In genomic region chr6:42708096-42708495, GRCh38 we compare ENCODE assay signal across 23 cellular contexts. TPM values are rescaled to one million over a fixed set of nuclear protein-coding genes. Genes with fewer than 3 reads are reported as not detected.
DNase-seq lines count a peak whose midpoint lies in the region; ATAC-seq, FAIRE-seq and TF ChIP-seq lines count a peak whose summit lies in the region.
"Had no signal": no experiment of that assay in that cellular context is flagged by ENCODE, and none has a peak within 500 bp of the region (broad histone marks: within the 10 kb centered on the region; RNA-seq: fewer than 3 reads in every experiment).

No MANE protein-coding gene starts in this region.

- FAIRE-seq in kidney (lab: Jason Lieb, UNC) = no peak
- FAIRE-seq: A549, D721Med, G401.6, GM12891, GM19239 had no signal

- dilution Hi-C loops in IMR-90 (cut with HindIII; ENCODE audit: low sequenced_read_pairs, unreplicated experiment) = no loop called here

- H3K9me1 ChIP-seq in IMR-90 (ENCODE audit: insufficient read depth, low read length) = peaks cover 7% of the 10 kb centered on the region; the same call in 1 of the 2 replicates

- H4K8ac ChIP-seq in IMR-90 (ENCODE audit: low read depth in 2 of 2, low read length in 2 of 2) (no peak overlapping the region), neuronal stem cell (ENCODE audit: low read depth, low read length) (no peak overlapping the region)

- H2BK15ac ChIP-seq in IMR-90 (ENCODE audit: low read depth, low read length) (no peak overlapping the region), neuronal stem cell (ENCODE audit: low read length) (peak overlapping the region; percentile 94)

- H4K20me1 ChIP-seq in IMR-90 (ENCODE audit: insufficient read depth, low read length) = no peaks in the 10 kb centered on the region
- H4K20me1 ChIP-seq: BLaER1 treated with 17β-estradiol and CSF1 and Interleukin-3, amounts not matched to agents 10 nM and 100 nM had no signal

- H2BK5ac ChIP-seq in IMR-90 (ENCODE audit: low read depth, low read length, poor library complexity, severe bottlenecking) = no peak overlapping the region
- peak overlapping the region; percentile 48 for H2BK5ac ChIP-seq in neuronal stem cell (ENCODE audit: low read length)

- POLR2A ChIA-PET in IMR-90 (lab: Charles Lee; ENCODE audit: unreplicated experiment) = no interaction called here

- in situ Hi-C loops in IMR-90 (cut with MboI; ENCODE audit: low sequenced_read_pairs) = no loop called here

- H2AK9ac ChIP-seq in IMR-90 (replicated peaks; ENCODE audit: low read depth, low read length, poor library complexity) = peak overlapping the region; percentile 42

- H2AFZ ChIP-seq in IMR-90 (replicated peaks; ENCODE audit: low read length, poor library complexity) = no peak overlapping the region
- no peak overlapping the region for H2AFZ ChIP-seq in neuronal stem cell (ENCODE audit: low read length)

- H3K18ac ChIP-seq in IMR-90 (ENCODE audit: low read depth, low read length) = no peak overlapping the region
- H3K18ac ChIP-seq in neuronal stem cell (ENCODE audit: low read length) = peak overlapping the region; percentile 46

- no peak for DNase-seq in IMR-90
- peak; percentile 40 for DNase-seq in kidney
- DNase-seq in neuronal stem cell (ENCODE audit: low spot score) = no peak
- no peak for DNase-seq in upper lobe of right lung
- DNase-seq in NAMALWA (ENCODE audit: low spot score) = no peak
- DNase-seq in stimulated activated CD4-positive, alpha-beta T cell treated with anti-CD3 and anti-CD28 coated beads, Interleukin-4, amount 100 ng/mL, for 1 hour = no peak
- DNase-seq: AML-193; Caco-2; Calu3; CD4-positive, alpha-beta T cell; CD8-positive, alpha-beta T cell; DMS79 treated with DMSO at 0.1 percent for 48 hours; GF-D8 had no signal

- H3K4me2 ChIP-seq in IMR-90 (ENCODE audit: low read depth, low read length) (no peak overlapping the region), neuronal stem cell (ENCODE audit: insufficient read depth, low read length, poor library complexity, severe bottlenecking) (no peak overlapping the region)
- H3K4me2 ChIP-seq: A549; BLaER1 treated with 17β-estradiol and CSF1 and Interleukin-3, amounts not matched to agents 10 nM and 100 nM had no signal

- H3K27me3 ChIP-seq in IMR-90 (ENCODE audit: control insufficient read depth, insufficient read depth, low read length) = no peaks in the 10 kb centered on the region
- H3K27me3 ChIP-seq in neuronal stem cell (ENCODE audit: control insufficient read depth in 3 of 3, insufficient read depth in 3 of 3, low read depth in 1 of 3, low read length in 3 of 3) = peaks cover 0 to 4% (median 0%) of the 10 kb centered on the region in 3 experiments
- no peaks in the 10 kb centered on the region for H3K27me3 ChIP-seq in upper lobe of right lung
- H3K27me3 ChIP-seq: BLaER1 treated with 17β-estradiol and CSF1 and Interleukin-3, amounts not matched to agents 10 nM and 100 nM had no signal

- H4K91ac ChIP-seq in IMR-90 (ENCODE audit: insufficient read depth, low read depth, low read length) (no peak overlapping the region), neuronal stem cell (ENCODE audit: low read depth, low read length, poor library complexity) (peak overlapping the region; percentile 46)

- no peak for TF ChIP-seq RAD21 in IMR-90 (IDR thresholded peaks at IDR 0.05; ENCODE audit: low read length)

- H4K5ac ChIP-seq in IMR-90 (ENCODE audit: low read depth, low read length) = no peak overlapping the region

- H3K56ac ChIP-seq in IMR-90 (ENCODE audit: extremely low read depth, insufficient read depth, low read length) = no peak overlapping the region

- H3K23ac ChIP-seq in IMR-90 (ENCODE audit: low read depth, low read length) (no peak overlapping the region), neuronal stem cell (ENCODE audit: low read depth, low read length, poor library complexity) (no peak overlapping the region)

- H3K14ac ChIP-seq in IMR-90 (replicated peaks; ENCODE audit: low read depth, low read length) = no peak overlapping the region
- H3K14ac ChIP-seq in neuronal stem cell (ENCODE audit: low read length) = no peak overlapping the region

- WGBS in IMR-90 (ENCODE audit: extremely low coverage in 2 of 2, insufficient read length in 1 of 2), 2 experiments = no CpG with 5 or more reads among the region's 11 CpGs
- no CpG with 5 or more reads among the region's 11 CpGs for WGBS in neuronal stem cell (ENCODE audit: extremely low coverage in 2 of 2, insufficient read length in 2 of 2, insufficient replicate concordance in 1 of 2), 2 donors

- H3K4me1 ChIP-seq in IMR-90 (ENCODE audit: control insufficient read depth, insufficient read depth, low read length) (no peaks in the 10 kb centered on the region), kidney (ENCODE audit: control insufficient read depth in 1 of 2, insufficient read depth in 1 of 2, low read depth in 1 of 2, low read length in 2 of 2) (no peaks in the 10 kb centered on the region), neuronal stem cell (ENCODE audit: control insufficient read depth in 2 of 2, insufficient read depth in 1 of 2, low read depth in 1 of 2, low read length in 2 of 2) (peaks cover 5 to 15% of the 10 kb centered on the region in 2 donors), upper lobe of right lung (no peaks in the 10 kb centered on the region)
- H3K4me1 ChIP-seq: A549, Caco-2 had no signal

- H3K4me3 ChIP-seq in IMR-90 (ENCODE audit: insufficient read depth, low read depth, low read length) (no peak overlapping the region), kidney (ENCODE audit: low read length in 2 of 2) (no peak overlapping the region), neuronal stem cell (ENCODE audit: low read length in 2 of 2) (no peak overlapping the region), upper lobe of right lung (no peak overlapping the region)
- H3K4me3 ChIP-seq: A549; BLaER1 treated with 17β-estradiol and CSF1 and Interleukin-3, amounts not matched to agents 10 nM and 100 nM had no signal

- no peak for ATAC-seq in IMR-90 (ENCODE audit: low read depth)
- ATAC-seq in upper lobe of right lung = peak; percentile 7
- ATAC-seq in HG02610 (IDR thresholded peaks at IDR 0.05; ENCODE audit: unreplicated experiment) = no peak
- ATAC-seq: A549; CD8-positive, alpha-beta T cell had no signal

- H2BK120ac ChIP-seq in IMR-90 (ENCODE audit: low read depth, low read length) (no peak overlapping the region), neuronal stem cell (ENCODE audit: low read depth, low read length) (no peak overlapping the region)

- no TSS peak for BruUV-seq in IMR-90 (replicated peaks; lab: Mats Ljungman, UMichigan)

- no peak overlapping the region for H3K9ac ChIP-seq in IMR-90 (ENCODE audit: low read depth, low read length)
- no peak overlapping the region for H3K9ac ChIP-seq in kidney (ENCODE audit: low read length in 2 of 2)
- peak overlapping the region; percentile 50 for H3K9ac ChIP-seq in neuronal stem cell (ENCODE audit: low read depth, low read length, poor library complexity)
- H3K9ac ChIP-seq: BLaER1 treated with 17β-estradiol and CSF1 and Interleukin-3, amounts not matched to agents 10 nM and 100 nM had no signal

- CTCF ChIA-PET in IMR-90 (lab: Yijun Ruan, JAX) = no interaction called here

- H2BK20ac ChIP-seq in IMR-90 (ENCODE audit: low read depth, low read length) = no peak overlapping the region

- H3K9me3 ChIP-seq in IMR-90 (ENCODE audit: control insufficient read depth, insufficient read depth, low read length) = peaks cover 9% of the 10 kb centered on the region
- peaks cover 0 to 7% of the 10 kb centered on the region in 2 donors for H3K9me3 ChIP-seq in kidney (ENCODE audit: control insufficient read depth in 1 of 2, low read length in 2 of 2)
- peaks cover 9 to 11% of the 10 kb centered on the region in 2 donors for H3K9me3 ChIP-seq in neuronal stem cell (replicated peaks in 1 of 2; ENCODE audit: control insufficient read depth in 2 of 2, insufficient read depth in 1 of 2, low read depth in 1 of 2, low read length in 2 of 2)
- H3K9me3 ChIP-seq in upper lobe of right lung = no peaks in the 10 kb centered on the region
- H3K9me3 ChIP-seq: Caco-2 had no signal

- intact Hi-C loops in IMR-90 (cut with micrococcal nuclease) = no loop called here
- intact Hi-C loops in kidney (cut with DNase I) = no loop called here
- intact Hi-C loops in upper lobe of right lung (cut with DNase I) = no loop called here

- H2AK5ac ChIP-seq in IMR-90 (ENCODE audit: low read depth, low read length) (no peak overlapping the region), neuronal stem cell (ENCODE audit: low read depth, low read length) (peak overlapping the region; percentile 92)

- H3K4ac ChIP-seq in IMR-90 (ENCODE audit: low read depth, low read length) (no peak overlapping the region), neuronal stem cell (ENCODE audit: low read length) (peak overlapping the region; percentile 32)

- H3K27ac ChIP-seq in IMR-90 (ENCODE audit: insufficient read depth, low read length) (no peak overlapping the region), kidney (ENCODE audit: low read depth in 2 of 2, low read length in 2 of 2) (no peak overlapping the region), neuronal stem cell (replicated peaks; ENCODE audit: low read length) (no peak overlapping the region), upper lobe of right lung (no peak overlapping the region)
- H3K27ac ChIP-seq: 22Rv1; A549; BLaER1 treated with 17β-estradiol and CSF1 and Interleukin-3, amounts not matched to agents 10 nM and 100 nM; C4-2B had no signal

- peaks cover 0 to under 1% of the 10 kb centered on the region in 2 experiments; a peak in 1 of 4 replicates for H3K79me1 ChIP-seq in IMR-90 (ENCODE audit: low read depth in 1 of 2, low read length in 2 of 2)
- H3K79me1 ChIP-seq in neuronal stem cell (ENCODE audit: low read depth, low read length) = no peaks in the 10 kb centered on the region

- no peak for TF ChIP-seq POLR2A in IMR-90 (IDR thresholded peaks at IDR 0.05; ENCODE audit: low read depth, low read length)

- H3K36me3 ChIP-seq in IMR-90 (ENCODE audit: control insufficient read depth, insufficient read depth, low read length) (no peaks in the 10 kb centered on the region; the same call in 1 of the 2 replicates), kidney (ENCODE audit: control insufficient read depth in 1 of 2, insufficient read depth in 2 of 2, low read length in 2 of 2) (no peaks in the 10 kb centered on the region), neuronal stem cell (replicated peaks in 1 of 2; ENCODE audit: control insufficient read depth in 2 of 2, insufficient read depth in 2 of 2, low read length in 2 of 2) (no peaks in the 10 kb centered on the region), upper lobe of right lung (no peaks in the 10 kb centered on the region)
- H3K36me3 ChIP-seq: BLaER1 treated with 17β-estradiol and CSF1 and Interleukin-3, amounts not matched to agents 10 nM and 100 nM had no signal

- TF ChIP-seq CTCF in IMR-90 (conservative IDR thresholded peaks at IDR 0.05; ENCODE audit: low read depth, low read length) (no peak), kidney (IDR thresholded peaks at IDR 0.05; ENCODE audit: borderline replicate concordance, extremely low read depth, insufficient read depth) (no peak), upper lobe of right lung (IDR thresholded peaks at IDR 0.05) (no peak)

- peak overlapping the region; percentile 65 for H2BK12ac ChIP-seq in neuronal stem cell (ENCODE audit: low read length)

RNA-seq across cellular contexts. Expression of gene PRPH2, which starts 14.3 kb away (rescaled TPM):
- 0.83 and 1.1 TPM in 2 replicates for total RNA-seq in IMR-90 (2012; rRNA removed)
- 0.90 and 1.0 TPM in 2 replicates for polyA plus RNA-seq in IMR-90 (2012; rRNA removed)
- 0.52 and 0.59 TPM in 2 replicates for polyA plus RNA-seq in IMR-90 (2012; cell fraction: cytosol; rRNA removed)
- polyA plus RNA-seq in IMR-90 (2012; cell fraction: nucleus; rRNA removed; ENCODE audit: low replicate concordance) = 1.2 and 1.9 TPM in 2 replicates
- total RNA-seq in kidney = 1.6 TPM
- polyA plus RNA-seq in kidney (ENCODE audit: insufficient read depth, low read depth, low replicate concordance) = 0.75 TPM
- polyA plus RNA-seq in neuronal stem cell (2013, experiment 1 of 2) = 0.10 TPM
- 0.11 TPM for polyA plus RNA-seq in neuronal stem cell (2013, experiment 2 of 2)
- 1.2 TPM for total RNA-seq in upper lobe of right lung
- total RNA-seq: A172; Caco-2; Calu3; CD8-positive, alpha-beta T cell had no signal
- polyA plus RNA-seq: A549 had no signal

RNA-seq across cellular contexts. Expression of gene TBCC, which starts 37.8 kb away (rescaled TPM):
- 32.6 and 33.9 TPM in 2 replicates for total RNA-seq in IMR-90 (2012; rRNA removed)
- 20.2 and 23.0 TPM in 2 replicates for polyA plus RNA-seq in IMR-90 (2012; rRNA removed)
- polyA plus RNA-seq in IMR-90 (2012; cell fraction: cytosol; rRNA removed) = 15.0 and 20.0 TPM in 2 replicates
- polyA plus RNA-seq in IMR-90 (2012; cell fraction: nucleus; rRNA removed; ENCODE audit: low replicate concordance) = 8.4 and 10.7 TPM in 2 replicates
- 21.2 TPM for total RNA-seq in kidney
- polyA plus RNA-seq in kidney (ENCODE audit: insufficient read depth, low read depth, low replicate concordance) = 17.6 TPM
- 17.4 TPM for polyA plus RNA-seq in neuronal stem cell (2013, experiment 1 of 2)
- polyA plus RNA-seq in neuronal stem cell (2013, experiment 2 of 2) = 17.3 TPM
- 17.8 TPM for total RNA-seq in upper lobe of right lung
